25 cellular contexts compared by ENCODE assay signal in the genomic region with DNA sequence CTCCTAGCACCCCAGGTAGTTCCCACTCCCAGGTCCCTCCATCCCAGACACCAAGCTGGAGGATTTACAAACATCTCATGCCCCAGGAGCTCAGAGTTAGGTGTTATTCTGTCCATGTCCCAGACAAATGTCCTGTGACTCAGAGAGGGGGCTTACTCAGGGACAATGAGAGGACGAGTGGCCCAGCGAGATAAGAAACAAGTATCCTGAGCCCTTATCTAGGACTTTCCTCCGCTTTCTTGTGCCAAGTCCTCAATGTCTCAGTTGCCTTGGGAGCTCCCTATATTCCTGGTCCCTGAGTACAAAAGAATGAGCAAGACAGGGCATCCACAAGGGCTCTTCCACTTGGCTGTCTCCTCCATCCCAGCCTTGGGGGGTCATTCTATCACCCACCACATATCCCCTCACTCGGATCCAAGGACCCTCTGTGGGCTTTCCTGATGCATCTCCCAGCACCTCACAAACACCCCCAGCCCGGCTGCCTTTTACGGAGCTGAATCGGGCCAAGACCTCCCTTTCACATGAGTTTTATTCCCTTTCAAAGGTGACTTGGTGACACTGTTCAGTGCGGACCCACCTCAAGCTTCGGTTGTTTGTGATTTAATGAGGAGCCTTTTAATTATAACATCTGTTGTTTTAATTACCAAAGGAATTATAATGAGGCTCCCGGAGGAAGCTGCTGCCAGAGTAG.
"Had no signal": no experiment of that assay in that cellular context is flagged by ENCODE, and none has a peak within 500 bp of the region (broad histone marks: within the 10 kb centered on the region; RNA-seq: fewer than 3 reads in every experiment).

No MANE protein-coding gene starts in this region.

- H3K4me2 ChIP-seq: hepatocyte, neural progenitor cell had no signal

- H3K79me2 ChIP-seq: hepatocyte, parathyroid adenoma had no signal

- FAIRE-seq: urothelium cell line had no signal

- H3K9me3 ChIP-seq: gastroesophageal sphincter, lower lobe of right lung, right atrium auricular region, sigmoid colon, testis, tibial nerve, upper lobe of left lung had no signal

- H3K36me3 ChIP-seq: cardiac muscle cell, gastroesophageal sphincter, heart left ventricle, lower lobe of right lung, neural progenitor cell, right atrium auricular region, sigmoid colon, tibial nerve, upper lobe of left lung had no signal

- H3K4me1 ChIP-seq: gastroesophageal sphincter, heart left ventricle, lower lobe of right lung, parathyroid adenoma, right atrium auricular region, sigmoid colon, testis, tibial nerve, upper lobe of left lung had no signal

- H3K27ac ChIP-seq: cardiac muscle cell, dorsolateral prefrontal cortex, gastroesophageal sphincter, heart left ventricle, hepatocyte, lower lobe of right lung, neural progenitor cell, parathyroid adenoma, right atrium auricular region, sigmoid colon, testis, tibial nerve, upper lobe of left lung had no signal

- H2AFZ ChIP-seq: hepatocyte, neural progenitor cell, parathyroid adenoma had no signal

- H3K4me3 ChIP-seq: cardiac muscle cell, dorsolateral prefrontal cortex, gastroesophageal sphincter, hepatocyte, lower lobe of right lung, neural progenitor cell, right atrium auricular region, sigmoid colon, testis, tibial nerve, upper lobe of left lung had no signal

- H3K27me3 ChIP-seq: cardiac muscle cell, hepatocyte, neural progenitor cell, right atrium auricular region, testis, tibial nerve, upper lobe of left lung had no signal

- DNase-seq: cortex of kidney; dorsolateral prefrontal cortex; effector CD4-positive, alpha-beta T cell; erythroblast; heart left ventricle; left cardiac atrium; left ventricle myocardium superior; lower lobe of right lung; midbrain; naive thymus-derived CD4-positive, alpha-beta T cell; sigmoid colon; stimulated activated CD4-positive, alpha-beta T cell treated with anti-CD3 and anti-CD28 coated beads, Interleukin-4, amount 100 ng/mL, for 4 hours; stimulated activated naive CD8-positive, alpha-beta T cell treated with anti-CD3 and anti-CD28 coated beads, Interleukin-15, Interleukin-2, amounts not matched to agents 100 U/mL and 50 U/mL, for 24 hours; substantia nigra; testis; upper lobe of left lung had no signal

- H3K9ac ChIP-seq: neural progenitor cell, parathyroid adenoma had no signal

- ATAC-seq: gastroesophageal sphincter; heart left ventricle; left cardiac atrium; left ventricle myocardium superior; lower lobe of right lung; naive thymus-derived CD4-positive, alpha-beta T cell; stimulated activated memory B cell treated with anti-CD40 and anti-IgM and Interleukin-4, amounts not matched to agents 10 μg/mL and 1 μg/mL and 100 μg/mL, for 72 hours; stimulated activated naive CD8-positive, alpha-beta T cell treated with anti-CD3 and anti-CD28 coated beads, Interleukin-15, Interleukin-2, amounts not matched to agents 100 U/mL and 50 U/mL, for 24 hours had no signal
